7 cellular contexts compared by ENCODE assay signal in genomic region chr3:77188210-77188609, GRCh38.
"Had no signal": no experiment of that assay in that cellular context is flagged by ENCODE, and none has a peak within 500 bp of the region (broad histone marks: within the 10 kb centered on the region; RNA-seq: fewer than 3 reads in every experiment).

No MANE protein-coding gene starts in this region.

- H3K27ac ChIP-seq: GM23248, HL-60 had no signal

- H3K9me3 ChIP-seq: HAP-1 had no signal

- H3K9ac ChIP-seq: GM23248 had no signal

- H3K36me3 ChIP-seq: HAP-1 had no signal

- H3K4me3 ChIP-seq: GM23248, HAP-1 had no signal

- DNase-seq: GM23248, GOT3, H7, HFFc6 had no signal

- FAIRE-seq: HepG2 had no signal

- H2AFZ ChIP-seq: GM23248 had no signal
